1 cellular context compared by ENCODE assay signal in genomic region chr12:104520242-104520900, GRCh38.
TF ChIP-seq lines count a peak whose summit lies in the region.

No MANE protein-coding gene starts in this region.

TF ChIP-seq in GM12878, 131 proteins besides CTCF, POLR2A, EP300 and RAD21 (continued from another document and continues in another):
- no peak for TF ChIP-seq ZNF592 (IDR thresholded peaks at IDR 0.05)
- TF ChIP-seq POLR2AphosphoS5 (IDR thresholded peaks at IDR 0.05; ENCODE audit: low read length), result no peak
- TF ChIP-seq TCF12 (IDR thresholded peaks at IDR 0.05; ENCODE audit: low read depth, low read length), result no peak
- no peak for TF ChIP-seq ZZZ3 (IDR thresholded peaks at IDR 0.05; ENCODE audit: control insufficient read depth, insufficient read length, low read depth)
- no peak for TF ChIP-seq SIX5 (IDR thresholded peaks at IDR 0.05; ENCODE audit: low read depth, low read length, severe bottlenecking)
- no peak for TF ChIP-seq NRF1 (conservative IDR thresholded peaks at IDR 0.05; ENCODE audit: low read depth, low read length)
- no peak for TF ChIP-seq TAF1 (IDR thresholded peaks at IDR 0.05; ENCODE audit: borderline replicate concordance, low read depth, low read length)
- no peak for TF ChIP-seq CEBPZ (IDR thresholded peaks at IDR 0.05; ENCODE audit: low read depth, low read length)
- TF ChIP-seq SMARCA5 (IDR thresholded peaks at IDR 0.05), result no peak
- TF ChIP-seq BACH1 (IDR thresholded peaks at IDR 0.05; ENCODE audit: borderline replicate concordance), result no peak
- TF ChIP-seq ASH2L (IDR thresholded peaks at IDR 0.05; ENCODE audit: borderline replicate concordance, low read depth), result no peak
- no peak for TF ChIP-seq PAX8 (IDR thresholded peaks at IDR 0.05)
- TF ChIP-seq SREBF2 (IDR thresholded peaks at IDR 0.05; ENCODE audit: low read length), result no peak
- no peak for TF ChIP-seq REST (IDR thresholded peaks at IDR 0.05; ENCODE audit: low read depth, low read length)
- no peak for TF ChIP-seq ELK1 (IDR thresholded peaks at IDR 0.05; ENCODE audit: low read depth, low read length)
- no peak for TF ChIP-seq ZBTB4 (CRISPR knock-in tag; IDR thresholded peaks at IDR 0.05)
- no peak for TF ChIP-seq SP1 (IDR thresholded peaks at IDR 0.05; ENCODE audit: low read depth, low read length)
- no peak for TF ChIP-seq DPF2 (IDR thresholded peaks at IDR 0.05)
- TF ChIP-seq MYB (IDR thresholded peaks at IDR 0.05; ENCODE audit: borderline replicate concordance, low read depth, low read length), result no peak
- TF ChIP-seq EZH2 (IDR thresholded peaks at IDR 0.05; ENCODE audit: borderline replicate concordance, control insufficient read depth, low read depth, low read length), result no peak
- TF ChIP-seq MEF2A (IDR thresholded peaks at IDR 0.05; ENCODE audit: insufficient read depth, low read depth, low read length), result peak; percentile 61; the same call in 1 of the 2 replicates
- TF ChIP-seq IKZF1 (conservative IDR thresholded peaks at IDR 0.05), result peak; percentile 88
- no peak for TF ChIP-seq SREBF1 (IDR thresholded peaks at IDR 0.05; ENCODE audit: low read length)
- TF ChIP-seq RBBP5 (conservative IDR thresholded peaks at IDR 0.05), result no peak
- TF ChIP-seq BCLAF1 (IDR thresholded peaks at IDR 0.05), result no peak
- peak; percentile 77 for TF ChIP-seq SKIL (IDR thresholded peaks at IDR 0.05; ENCODE audit: low read depth, poor library complexity, severe bottlenecking)
- TF ChIP-seq CHD4 (IDR thresholded peaks at IDR 0.05), result no peak
- TF ChIP-seq TBL1XR1 (IDR thresholded peaks at IDR 0.05; ENCODE audit: low read depth, low read length), result peak; percentile 66; the same call in 1 of the 2 replicates
- TF ChIP-seq E2F8 (IDR thresholded peaks at IDR 0.05; ENCODE audit: low read depth, partially characterized antibody), result no peak
- TF ChIP-seq SMC3 (IDR thresholded peaks at IDR 0.05; ENCODE audit: borderline replicate concordance, low read length), result 0 out of 2 replicates have a peak, but pooled peaks have one; percentile 7
